In genomic region chr15:69826818-69827174, GRCh38 we compare ENCODE assay signal across 11 cellular contexts.
"Had no signal": no experiment of that assay in that cellular context is flagged by ENCODE, and none has a peak within 500 bp of the region (broad histone marks: within the 10 kb centered on the region; RNA-seq: fewer than 3 reads in every experiment).

No MANE protein-coding gene starts in this region.

- H3K36me3 ChIP-seq: left lung, pancreas, thoracic aorta had no signal

- H3K27me3 ChIP-seq: left lung, pancreas had no signal

- H3K4me1 ChIP-seq: left lung, pancreas had no signal

- H3K9me3 ChIP-seq: left lung, pancreas, thoracic aorta had no signal

- H3K27ac ChIP-seq: left lung, pancreas, thoracic aorta had no signal

- H3K4me3 ChIP-seq: left lung, pancreas, thoracic aorta had no signal

- ATAC-seq: left lung, pancreas, sciatic nerve had no signal

- DNase-seq: activated CD4-positive, alpha-beta T cell treated with anti-CD3 and anti-CD28 coated beads, Interleukin-2, amount 50 U/mL, for 1 hour; activated naive CD8-positive, alpha-beta T cell treated with anti-CD3 and anti-CD28 coated beads, Interleukin-2, amount 10 ng/mL, durations not matched to agents 7 days and 5 days; erythroblast; hippocampal formation; left lung; mammary epithelial cell; naive B cell; pancreas; stimulated activated CD4-positive, alpha-beta T cell treated with anti-CD3 and anti-CD28 coated beads, Interleukin-1b, Interleukin-23, amount 100 ng/mL, for 48 hours had no signal
